19 cellular contexts compared by ENCODE assay signal in the genomic region with DNA sequence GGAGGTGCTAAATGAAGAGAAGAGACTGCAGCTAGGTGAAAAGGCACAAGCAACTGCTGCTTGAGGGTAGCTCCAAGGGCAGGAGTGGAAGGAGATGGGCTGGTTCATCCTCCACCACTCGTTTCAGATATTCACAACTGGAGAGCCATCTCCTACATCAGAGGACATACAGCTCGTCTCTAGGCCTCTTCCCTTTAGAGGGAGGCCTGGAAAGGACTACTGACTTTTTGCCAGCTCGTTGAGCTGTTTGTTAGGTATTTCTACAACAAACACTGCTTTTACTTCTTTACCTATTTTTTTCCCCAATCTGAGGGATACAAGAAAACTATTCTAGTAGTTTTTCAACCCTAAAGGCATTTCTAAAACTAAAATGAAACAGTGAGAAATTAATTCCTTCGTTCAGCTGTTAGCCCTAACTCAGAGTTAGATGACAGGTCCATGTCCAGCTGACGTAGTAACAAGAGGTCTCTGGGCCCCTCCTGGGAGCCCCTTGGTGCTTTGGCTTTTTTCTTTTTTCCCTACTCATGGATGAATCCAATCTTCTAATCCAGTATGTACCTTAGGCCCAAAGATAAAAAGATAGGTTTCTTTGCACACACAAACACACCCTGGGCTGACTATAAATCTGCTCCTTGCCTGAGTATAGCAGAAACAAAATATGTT. TPM values are rescaled to one million over a fixed set of nuclear protein-coding genes. Genes with fewer than 3 reads are reported as not detected.
"Had no signal": no experiment of that assay in that cellular context is flagged by ENCODE, and none has a peak within 500 bp of the region (broad histone marks: within the 10 kb centered on the region; RNA-seq: fewer than 3 reads in every experiment).

No MANE protein-coding gene starts in this region.

- H3K27me3 ChIP-seq: neural progenitor cell, sigmoid colon, spleen, upper lobe of left lung had no signal

- H3K27ac Mint-ChIP-seq: activated CD4-positive, alpha-beta memory T cell treated with anti-CD3 and anti-CD28 coated beads for 36 hours; activated naive CD8-positive, alpha-beta T cell treated with anti-CD3 and anti-CD28 coated beads, Interleukin-2, amount 10 ng/mL, durations not matched to agents 7 days and 5 days; neural progenitor cell had no signal

- H3K4me3 ChIP-seq: coronary artery, lung, neural progenitor cell, sigmoid colon, spleen, upper lobe of left lung had no signal

- H3K9me3 Mint-ChIP-seq: activated CD4-positive, alpha-beta memory T cell treated with anti-CD3 and anti-CD28 coated beads for 36 hours; activated naive CD8-positive, alpha-beta T cell treated with anti-CD3 and anti-CD28 coated beads, Interleukin-2, amount 10 ng/mL, durations not matched to agents 7 days and 5 days; neural progenitor cell had no signal

- H3K4me1 ChIP-seq: sigmoid colon had no signal

- H2AFZ ChIP-seq: neural progenitor cell had no signal

- DNase-seq: activated CD4-positive, alpha-beta memory T cell treated with anti-CD3 and anti-CD28 coated beads for 36 hours; activated CD4-positive, alpha-beta T cell treated with anti-CD3 and anti-CD28 coated beads for 48 hours; activated naive CD4-positive, alpha-beta T cell treated with Interleukin-2 at 50 U/mL for 16 hours; activated naive CD8-positive, alpha-beta T cell treated with anti-CD3 and anti-CD28 coated beads, Interleukin-2, amount 10 ng/mL, durations not matched to agents 7 days and 5 days; activated T-cell treated with anti-CD3 and anti-CD28 coated beads, Interleukin-2, amount 50 U/mL, for 48 hours; amniotic stem cell; cerebellar nuclear complex; posterior cingulate gyrus; sigmoid colon; stimulated activated CD4-positive, alpha-beta T cell treated with anti-CD3 and anti-CD28 coated beads, Interleukin-4, amount 100 ng/mL, for 24 hours; stimulated activated naive CD4-positive, alpha-beta T cell treated with Interleukin-2 at 50 U/mL for 16 hours; T1000; upper lobe of left lung had no signal

- H3K27ac ChIP-seq: coronary artery, epithelial cell of prostate, sigmoid colon had no signal

- H3K36me3 Mint-ChIP-seq: activated CD4-positive, alpha-beta memory T cell treated with anti-CD3 and anti-CD28 coated beads for 36 hours; activated naive CD8-positive, alpha-beta T cell treated with anti-CD3 and anti-CD28 coated beads, Interleukin-2, amount 10 ng/mL, durations not matched to agents 7 days and 5 days; neural progenitor cell had no signal

- H3K4me3 Mint-ChIP-seq: activated CD4-positive, alpha-beta memory T cell treated with anti-CD3 and anti-CD28 coated beads for 36 hours; activated naive CD8-positive, alpha-beta T cell treated with anti-CD3 and anti-CD28 coated beads, Interleukin-2, amount 10 ng/mL, durations not matched to agents 7 days and 5 days; neural progenitor cell had no signal

- H3K9me3 ChIP-seq: sigmoid colon, spleen, upper lobe of left lung had no signal

- H3K36me3 ChIP-seq: neural progenitor cell, sigmoid colon, spleen, upper lobe of left lung had no signal

- H3K9ac ChIP-seq: neural progenitor cell had no signal

- H3K27me3 Mint-ChIP-seq: activated CD4-positive, alpha-beta memory T cell treated with anti-CD3 and anti-CD28 coated beads for 36 hours; activated naive CD8-positive, alpha-beta T cell treated with anti-CD3 and anti-CD28 coated beads, Interleukin-2, amount 10 ng/mL, durations not matched to agents 7 days and 5 days had no signal

RNA-seq across cellular contexts. Expression of a gene that starts 47.8 kb away (rescaled TPM):
- total RNA-seq: activated naive CD8-positive, alpha-beta T cell treated with anti-CD3 and anti-CD28 coated beads, Interleukin-2, amount 10 ng/mL, durations not matched to agents 7 days and 5 days; T-helper 1 cell treated with Interleukin-12 subunit alpha and Interleukin-12 subunit beta and Interleukin-4 antibody, amounts not matched to agents 30 ng/mL and 1 ng/mL, for 36 hours had no signal
